3 cellular contexts compared by ENCODE assay signal in the genomic region with DNA sequence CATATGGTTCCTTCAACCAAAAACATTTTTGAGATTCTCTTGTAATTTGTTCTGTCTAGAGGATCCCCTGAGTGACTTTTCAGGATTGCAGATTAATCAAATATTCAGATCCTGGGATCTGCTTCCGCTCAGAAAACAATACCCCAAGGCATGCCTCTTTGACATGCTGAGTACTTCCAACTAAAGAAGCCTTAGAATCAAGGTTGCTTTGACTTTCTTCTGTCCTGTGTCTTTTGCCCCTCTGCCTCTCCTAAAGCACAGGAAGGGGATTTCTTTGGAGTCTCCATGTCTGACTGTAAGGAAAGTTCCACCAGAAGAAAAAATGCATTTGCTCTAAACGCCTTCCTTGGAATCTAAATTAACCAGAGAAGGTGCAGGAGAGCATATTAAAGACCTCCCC.
TF ChIP-seq lines count a peak whose summit lies in the region.

No MANE protein-coding gene starts in this region.

TF ChIP-seq in SK-N-SH treated with all-trans-retinoic acid at 6 μM for 48 hours, 23 proteins besides CTCF, POLR2A, EP300 and RAD21 (continued from another document):
- TF ChIP-seq OSR1 (CRISPR knock-in tag; IDR thresholded peaks at IDR 0.05) (no peak), TCF4 (CRISPR knock-in tag; IDR thresholded peaks at IDR 0.05; ENCODE audit: borderline replicate concordance) (no peak), SNAI2 (CRISPR knock-in tag; IDR thresholded peaks at IDR 0.05) (no peak), PPARA (CRISPR knock-in tag; IDR thresholded peaks at IDR 0.05; ENCODE audit: borderline replicate concordance) (no peak)
- TF ChIP-seq, protein P1, sequence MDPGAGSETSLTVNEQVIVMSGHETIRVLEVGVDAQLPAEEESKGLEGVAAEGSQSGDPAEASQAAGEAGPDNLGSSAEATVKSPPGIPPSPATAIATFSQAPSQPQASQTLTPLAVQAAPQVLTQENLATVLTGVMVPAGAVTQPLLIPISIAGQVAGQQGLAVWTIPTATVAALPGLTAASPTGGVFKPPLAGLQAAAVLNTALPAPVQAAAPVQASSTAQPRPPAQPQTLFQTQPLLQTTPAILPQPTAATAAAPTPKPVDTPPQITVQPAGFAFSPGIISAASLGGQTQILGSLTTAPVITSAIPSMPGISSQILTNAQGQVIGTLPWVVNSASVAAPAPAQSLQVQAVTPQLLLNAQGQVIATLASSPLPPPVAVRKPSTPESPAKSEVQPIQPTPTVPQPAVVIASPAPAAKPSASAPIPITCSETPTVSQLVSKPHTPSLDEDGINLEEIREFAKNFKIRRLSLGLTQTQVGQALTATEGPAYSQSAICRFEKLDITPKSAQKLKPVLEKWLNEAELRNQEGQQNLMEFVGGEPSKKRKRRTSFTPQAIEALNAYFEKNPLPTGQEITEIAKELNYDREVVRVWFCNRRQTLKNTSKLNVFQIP (CRISPR knock-in tag; IDR thresholded peaks at IDR 0.05; ENCODE audit: borderline replicate concordance, low read depth), result no peak
- TF ChIP-seq, protein P2, sequence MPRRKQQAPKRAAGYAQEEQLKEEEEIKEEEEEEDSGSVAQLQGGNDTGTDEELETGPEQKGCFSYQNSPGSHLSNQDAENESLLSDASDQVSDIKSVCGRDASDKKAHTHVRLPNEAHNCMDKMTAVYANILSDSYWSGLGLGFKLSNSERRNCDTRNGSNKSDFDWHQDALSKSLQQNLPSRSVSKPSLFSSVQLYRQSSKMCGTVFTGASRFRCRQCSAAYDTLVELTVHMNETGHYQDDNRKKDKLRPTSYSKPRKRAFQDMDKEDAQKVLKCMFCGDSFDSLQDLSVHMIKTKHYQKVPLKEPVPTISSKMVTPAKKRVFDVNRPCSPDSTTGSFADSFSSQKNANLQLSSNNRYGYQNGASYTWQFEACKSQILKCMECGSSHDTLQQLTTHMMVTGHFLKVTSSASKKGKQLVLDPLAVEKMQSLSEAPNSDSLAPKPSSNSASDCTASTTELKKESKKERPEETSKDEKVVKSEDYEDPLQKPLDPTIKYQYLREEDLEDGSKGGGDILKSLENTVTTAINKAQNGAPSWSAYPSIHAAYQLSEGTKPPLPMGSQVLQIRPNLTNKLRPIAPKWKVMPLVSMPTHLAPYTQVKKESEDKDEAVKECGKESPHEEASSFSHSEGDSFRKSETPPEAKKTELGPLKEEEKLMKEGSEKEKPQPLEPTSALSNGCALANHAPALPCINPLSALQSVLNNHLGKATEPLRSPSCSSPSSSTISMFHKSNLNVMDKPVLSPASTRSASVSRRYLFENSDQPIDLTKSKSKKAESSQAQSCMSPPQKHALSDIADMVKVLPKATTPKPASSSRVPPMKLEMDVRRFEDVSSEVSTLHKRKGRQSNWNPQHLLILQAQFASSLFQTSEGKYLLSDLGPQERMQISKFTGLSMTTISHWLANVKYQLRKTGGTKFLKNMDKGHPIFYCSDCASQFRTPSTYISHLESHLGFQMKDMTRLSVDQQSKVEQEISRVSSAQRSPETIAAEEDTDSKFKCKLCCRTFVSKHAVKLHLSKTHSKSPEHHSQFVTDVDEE (CRISPR knock-in tag; IDR thresholded peaks at IDR 0.05), result no peak
- TF ChIP-seq, protein P3, sequence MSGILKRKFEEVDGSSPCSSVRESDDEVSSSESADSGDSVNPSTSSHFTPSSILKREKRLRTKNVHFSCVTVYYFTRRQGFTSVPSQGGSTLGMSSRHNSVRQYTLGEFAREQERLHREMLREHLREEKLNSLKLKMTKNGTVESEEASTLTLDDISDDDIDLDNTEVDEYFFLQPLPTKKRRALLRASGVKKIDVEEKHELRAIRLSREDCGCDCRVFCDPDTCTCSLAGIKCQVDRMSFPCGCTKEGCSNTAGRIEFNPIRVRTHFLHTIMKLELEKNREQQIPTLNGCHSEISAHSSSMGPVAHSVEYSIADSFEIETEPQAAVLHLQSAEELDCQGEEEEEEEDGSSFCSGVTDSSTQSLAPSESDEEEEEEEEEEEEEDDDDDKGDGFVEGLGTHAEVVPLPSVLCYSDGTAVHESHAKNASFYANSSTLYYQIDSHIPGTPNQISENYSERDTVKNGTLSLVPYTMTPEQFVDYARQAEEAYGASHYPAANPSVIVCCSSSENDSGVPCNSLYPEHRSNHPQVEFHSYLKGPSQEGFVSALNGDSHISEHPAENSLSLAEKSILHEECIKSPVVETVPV (CRISPR knock-in tag; IDR thresholded peaks at IDR 0.05), result no peak
TF ChIP-seq in SK-N-SH treated with all-trans-retinoic acid at 6 μM for 48 hours: peak in this region for 1.

TF ChIP-seq in SK-N-SH, 30 proteins besides CTCF, POLR2A, EP300 and RAD21 (continued from another document):
- TF ChIP-seq, protein P4, sequence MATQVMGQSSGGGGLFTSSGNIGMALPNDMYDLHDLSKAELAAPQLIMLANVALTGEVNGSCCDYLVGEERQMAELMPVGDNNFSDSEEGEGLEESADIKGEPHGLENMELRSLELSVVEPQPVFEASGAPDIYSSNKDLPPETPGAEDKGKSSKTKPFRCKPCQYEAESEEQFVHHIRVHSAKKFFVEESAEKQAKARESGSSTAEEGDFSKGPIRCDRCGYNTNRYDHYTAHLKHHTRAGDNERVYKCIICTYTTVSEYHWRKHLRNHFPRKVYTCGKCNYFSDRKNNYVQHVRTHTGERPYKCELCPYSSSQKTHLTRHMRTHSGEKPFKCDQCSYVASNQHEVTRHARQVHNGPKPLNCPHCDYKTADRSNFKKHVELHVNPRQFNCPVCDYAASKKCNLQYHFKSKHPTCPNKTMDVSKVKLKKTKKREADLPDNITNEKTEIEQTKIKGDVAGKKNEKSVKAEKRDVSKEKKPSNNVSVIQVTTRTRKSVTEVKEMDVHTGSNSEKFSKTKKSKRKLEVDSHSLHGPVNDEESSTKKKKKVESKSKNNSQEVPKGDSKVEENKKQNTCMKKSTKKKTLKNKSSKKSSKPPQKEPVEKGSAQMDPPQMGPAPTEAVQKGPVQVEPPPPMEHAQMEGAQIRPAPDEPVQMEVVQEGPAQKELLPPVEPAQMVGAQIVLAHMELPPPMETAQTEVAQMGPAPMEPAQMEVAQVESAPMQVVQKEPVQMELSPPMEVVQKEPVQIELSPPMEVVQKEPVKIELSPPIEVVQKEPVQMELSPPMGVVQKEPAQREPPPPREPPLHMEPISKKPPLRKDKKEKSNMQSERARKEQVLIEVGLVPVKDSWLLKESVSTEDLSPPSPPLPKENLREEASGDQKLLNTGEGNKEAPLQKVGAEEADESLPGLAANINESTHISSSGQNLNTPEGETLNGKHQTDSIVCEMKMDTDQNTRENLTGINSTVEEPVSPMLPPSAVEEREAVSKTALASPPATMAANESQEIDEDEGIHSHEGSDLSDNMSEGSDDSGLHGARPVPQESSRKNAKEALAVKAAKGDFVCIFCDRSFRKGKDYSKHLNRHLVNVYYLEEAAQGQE (IDR thresholded peaks at IDR 0.05; ENCODE audit: low read depth, low read length), result no peak
- TF ChIP-seq RXRA (IDR thresholded peaks at IDR 0.05; ENCODE audit: borderline replicate concordance, low read depth), result no peak

TF ChIP-seq in H1, 55 proteins besides CTCF, POLR2A, EP300 and RAD21 (continued from another document):
- TF ChIP-seq BRCA1 (IDR thresholded peaks at IDR 0.05; ENCODE audit: low read depth, low read length) (no peak), TCF12 (IDR thresholded peaks at IDR 0.05; ENCODE audit: low read depth, low read length) (no peak), TAF1 (IDR thresholded peaks at IDR 0.05; ENCODE audit: low read depth, low read length) (no peak), KDM5A (IDR thresholded peaks at IDR 0.05; ENCODE audit: low read length) (no peak), SRF (IDR thresholded peaks at IDR 0.05; ENCODE audit: low read depth, low read length) (no peak), SUZ12 (IDR thresholded peaks at IDR 0.05; ENCODE audit: low read length) (no peak), JUND (IDR thresholded peaks at IDR 0.05; ENCODE audit: low read length) (no peak), ZNF274 (IDR thresholded peaks at IDR 0.05; ENCODE audit: borderline replicate concordance, extremely low read depth, low read length) (no peak), SP2 (IDR thresholded peaks at IDR 0.05; ENCODE audit: low read length) (no peak)
